In genomic region chr2:88190808-88191721, GRCh38 we compare ENCODE assay signal across 8 cellular contexts. TPM values are rescaled to one million over a fixed set of nuclear protein-coding genes. Genes with fewer than 3 reads are reported as not detected.
DNase-seq lines count a peak whose midpoint lies in the region; ATAC-seq and TF ChIP-seq lines count a peak whose summit lies in the region.

No MANE protein-coding gene starts in this region.

- intact Hi-C loops in left ventricle myocardium superior (cut with micrococcal nuclease) = no loop called here

- peaks cover 0 to 9% (median 1%) of the 10 kb centered on the region in 4 donors for H3K4me1 Mint-ChIP-seq in naive thymus-derived CD8-positive, alpha-beta T cell

- TF ChIP-seq CTCF in WI38 (IDR thresholded peaks at IDR 0.05; ENCODE audit: low read depth, low read length) = peak; percentile 25; the same call in 1 of the 2 replicates

- H3K9me3 Mint-ChIP-seq in naive thymus-derived CD8-positive, alpha-beta T cell = peaks cover 0 to 38% (median 9%) of the 10 kb centered on the region in 9 donors

- peak; percentile 56 for ATAC-seq in left ventricle myocardium superior
- ATAC-seq in naive thymus-derived CD8-positive, alpha-beta T cell = no peak

- DNase-seq in NCI-H748 (lab: John Stamatoyannopoulos, UW; ENCODE audit: unreplicated experiment) (peak; percentile 46), NCI-H748 treated with DMSO at 0.1 percent for 48 hours (lab: John Stamatoyannopoulos, UW) (no peak), left ventricle myocardium superior (no peak), activated gamma-delta T cell treated with Interleukin-2 at 50 U/mL for 16 hours (no peak)
- DNase-seq in Jurkat, Clone E6-1 (ENCODE audit: low read depth, low spot score) = peak; percentile 19
- DNase-seq in stimulated activated CD8-positive, alpha-beta memory T cell treated with anti-CD3 and anti-CD28 coated beads, Interleukin-4, amount 100 ng/mL, for 48 hours = peak; percentile 38
- DNase-seq in naive thymus-derived CD8-positive, alpha-beta T cell = no peak

- POLR2A ChIA-PET in naive thymus-derived CD8-positive, alpha-beta T cell (lab: Charles Lee) = no interaction called here

- H3K27ac Mint-ChIP-seq in naive thymus-derived CD8-positive, alpha-beta T cell = no peak overlapping the region

- H3K4me3 ChIP-seq in Jurkat, Clone E6-1 (ENCODE audit: low read length) = no peak overlapping the region
- no peak overlapping the region for H3K4me3 ChIP-seq in WI38 (ENCODE audit: low read depth, low read length)

- peaks cover 11 to 64% (median 36%) of the 10 kb centered on the region in 5 donors for H3K27me3 Mint-ChIP-seq in naive thymus-derived CD8-positive, alpha-beta T cell

- H3K4me3 Mint-ChIP-seq in naive thymus-derived CD8-positive, alpha-beta T cell = no peak overlapping the region

- H3K36me3 Mint-ChIP-seq in naive thymus-derived CD8-positive, alpha-beta T cell = peaks cover 0 to 25% (median 11%) of the 10 kb centered on the region in 3 donors

RNA-seq across cellular contexts. Expression of gene THNSL2, which starts 20.9 kb away (rescaled TPM):
- polyA plus RNA-seq in Jurkat, Clone E6-1 (2012; ENCODE audit: insufficient read depth, insufficient read length) = not detected
- total RNA-seq in left ventricle myocardium superior = 31.8 TPM
- 1 to 10 TPM; 2.3 to 3.1 TPM for total RNA-seq in naive thymus-derived CD8-positive, alpha-beta T cell
- under 1 TPM; 0.36 to 0.69 (median 0.43) TPM for polyA plus RNA-seq in naive thymus-derived CD8-positive, alpha-beta T cell

Comparison
In these comparisons a context has a peak if more than half of its experiments do, and no peak if none do; other contexts are left out.
1. DNase-seq: peak in NCI-H748 (single experiment), Jurkat, Clone E6-1 (single experiment) and stimulated activated CD8-positive, alpha-beta memory T cell treated with anti-CD3 and anti-CD28 coated beads, Interleukin-4, amount 100 ng/mL, for 48 hours (single experiment); none in NCI-H748 treated with DMSO at 0.1 percent for 48 hours (single experiment), left ventricle myocardium superior (single experiment), activated gamma-delta T cell treated with Interleukin-2 at 50 U/mL for 16 hours (single experiment) and naive thymus-derived CD8-positive, alpha-beta T cell (0 of 10).